Comparison of ENCODE assay signal across 18 cellular contexts in the genomic region with DNA sequence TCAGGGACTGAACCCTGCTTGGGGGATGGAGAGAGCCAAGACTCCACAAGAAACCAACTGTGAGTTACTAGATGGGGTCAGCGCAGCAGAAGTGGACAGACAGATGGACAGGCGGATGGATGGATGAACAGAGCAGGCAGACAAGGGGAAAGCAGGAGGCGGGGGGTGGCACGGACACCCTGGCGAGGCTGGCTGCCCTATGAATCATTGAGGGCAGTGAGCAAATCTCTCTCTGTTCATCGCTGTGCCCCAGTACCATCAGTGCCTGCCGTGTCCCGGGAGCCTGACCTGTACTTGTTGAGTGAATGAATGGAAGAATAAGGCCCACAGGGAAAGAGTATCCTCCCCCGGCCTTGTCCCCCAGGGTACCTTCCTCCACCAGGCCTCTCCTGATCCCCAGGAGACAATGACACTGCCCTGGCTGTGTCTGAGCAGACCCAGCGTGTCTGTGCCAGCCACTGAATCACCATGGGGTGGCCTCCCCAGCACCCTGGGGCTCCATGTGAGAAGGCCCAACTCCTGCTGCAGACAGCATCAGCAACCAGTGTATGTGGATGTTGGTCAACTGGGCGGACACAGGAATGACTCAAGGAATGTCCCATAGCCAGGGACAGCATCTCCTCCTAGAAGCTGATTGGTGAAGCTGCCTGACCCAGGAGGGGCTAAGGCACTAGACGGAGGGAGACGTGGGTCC.
"Had no signal": no experiment of that assay in that cellular context is flagged by ENCODE, and none has a peak within 500 bp of the region (broad histone marks: within the 10 kb centered on the region; RNA-seq: fewer than 3 reads in every experiment).

No MANE protein-coding gene starts in this region.

- H3K4me1 ChIP-seq: psoas muscle, right lobe of liver had no signal

- DNase-seq: activated CD4-positive, alpha-beta T cell treated with anti-CD3 and anti-CD28 coated beads, Interleukin-2, amount 10 ng/mL, durations not matched to agents 24 days and 14 days; activated CD4-positive, CD25-positive, alpha-beta regulatory T cell; activated naive CD4-positive, alpha-beta T cell; activated naive CD8-positive, alpha-beta T cell treated with anti-CD3 and anti-CD28 coated beads, Interleukin-2, amount 50 U/mL, for 24 hours; aorta; cerebellar nuclear complex; effector memory CD8-positive, alpha-beta T cell; left colon; lower lobe of right lung; nephron progenitor cell; right lobe of liver; stomach had no signal

- H3K27ac Mint-ChIP-seq: activated CD4-positive, alpha-beta T cell treated with anti-CD3 and anti-CD28 coated beads, Interleukin-2, amount 10 ng/mL, durations not matched to agents 24 days and 14 days; activated naive CD8-positive, alpha-beta T cell treated with anti-CD3 and anti-CD28 coated beads, Interleukin-2, amount 50 U/mL, for 24 hours; activated T-helper 1 cell treated with anti-CD3 and anti-CD28 coated beads, Interleukin-12 subunit alpha, Interleukin-12 subunit beta, Interleukin-2, Interleukin-4 antibody, amounts not matched to agents 30 ng/mL and 10 ng/mL and 1 ng/mL, durations not matched to agents 14 hours and 24 hours and 36 hours; T-helper 2 cell treated with Interferon-gamma antibody and Interleukin-4, amounts not matched to agents 5 μg/mL and 100 μg/mL, for 36 hours had no signal

- H3K4me3 Mint-ChIP-seq: activated CD4-positive, alpha-beta T cell treated with anti-CD3 and anti-CD28 coated beads, Interleukin-2, amount 10 ng/mL, durations not matched to agents 24 days and 14 days; activated naive CD8-positive, alpha-beta T cell treated with anti-CD3 and anti-CD28 coated beads, Interleukin-2, amount 50 U/mL, for 24 hours; activated T-helper 1 cell treated with anti-CD3 and anti-CD28 coated beads, Interleukin-12 subunit alpha, Interleukin-12 subunit beta, Interleukin-2, Interleukin-4 antibody, amounts not matched to agents 30 ng/mL and 10 ng/mL and 1 ng/mL, durations not matched to agents 14 hours and 24 hours and 36 hours; effector memory CD8-positive, alpha-beta T cell; T-helper 2 cell treated with Interferon-gamma antibody and Interleukin-4, amounts not matched to agents 5 μg/mL and 100 μg/mL, for 36 hours had no signal

- H3K9me3 Mint-ChIP-seq: activated CD4-positive, alpha-beta T cell treated with anti-CD3 and anti-CD28 coated beads, Interleukin-2, amount 10 ng/mL, durations not matched to agents 24 days and 14 days; activated naive CD8-positive, alpha-beta T cell treated with anti-CD3 and anti-CD28 coated beads, Interleukin-2, amount 50 U/mL, for 24 hours; activated T-helper 1 cell treated with anti-CD3 and anti-CD28 coated beads, Interleukin-12 subunit alpha, Interleukin-12 subunit beta, Interleukin-2, Interleukin-4 antibody, amounts not matched to agents 30 ng/mL and 10 ng/mL and 1 ng/mL, durations not matched to agents 14 hours and 24 hours and 36 hours; effector memory CD8-positive, alpha-beta T cell; nephron progenitor cell; T-helper 2 cell treated with Interferon-gamma antibody and Interleukin-4, amounts not matched to agents 5 μg/mL and 100 μg/mL, for 36 hours had no signal

- H3K4me3 ChIP-seq: gastroesophageal sphincter, lower lobe of right lung, psoas muscle, right lobe of liver, stomach, thoracic aorta had no signal

- FAIRE-seq: islet of Langerhans had no signal

- H3K4me1 Mint-ChIP-seq: activated CD4-positive, alpha-beta T cell treated with anti-CD3 and anti-CD28 coated beads, Interleukin-2, amount 10 ng/mL, durations not matched to agents 24 days and 14 days; activated naive CD8-positive, alpha-beta T cell treated with anti-CD3 and anti-CD28 coated beads, Interleukin-2, amount 50 U/mL, for 24 hours had no signal

- H3K27me3 ChIP-seq: right lobe of liver had no signal

- ATAC-seq: activated naive CD8-positive, alpha-beta T cell treated with anti-CD3 and anti-CD28 coated beads, Interleukin-2, amount 50 U/mL, for 24 hours; effector memory CD8-positive, alpha-beta T cell; gastroesophageal sphincter; left colon; lower lobe of right lung; psoas muscle; right lobe of liver had no signal

- H3K27ac ChIP-seq: gastroesophageal sphincter, lower lobe of right lung, psoas muscle, right lobe of liver, stomach, thoracic aorta had no signal

- H3K9me3 ChIP-seq: gastroesophageal sphincter, lower lobe of right lung, psoas muscle, right lobe of liver, stomach, thoracic aorta had no signal

- H3K36me3 ChIP-seq: right lobe of liver, thoracic aorta had no signal
